In genomic region chr3:184240384-184241140, GRCh38 we compare ENCODE assay signal across 7 cellular contexts.
A peak's percentile ranks its signal among the peaks of the same experiment; 100 is the strongest.
DNase-seq lines count a peak whose midpoint lies in the region; ATAC-seq lines count a peak whose summit lies in the region.
"Had no signal": no experiment of that assay in that cellular context is flagged by ENCODE, and none has a peak within 500 bp of the region (broad histone marks: within the 10 kb centered on the region; RNA-seq: fewer than 3 reads in every experiment).

No MANE protein-coding gene starts in this region.

- no peak for ATAC-seq in GM18870 (IDR thresholded peaks at IDR 0.05; ENCODE audit: unreplicated experiment)

- peak; percentile 64 for DNase-seq in 8988T
- peak; percentile 63 for DNase-seq in RKO (ENCODE audit: low spot score)
- no peak for DNase-seq in GDM1 (lab: John Stamatoyannopoulos, UW)
- DNase-seq: activated CD8-positive, alpha-beta memory T cell treated with anti-CD3 and anti-CD28 coated beads for 24 hours; NCI-H2029; ovary had no signal
